37 cellular contexts compared by ENCODE assay signal in the genomic region with DNA sequence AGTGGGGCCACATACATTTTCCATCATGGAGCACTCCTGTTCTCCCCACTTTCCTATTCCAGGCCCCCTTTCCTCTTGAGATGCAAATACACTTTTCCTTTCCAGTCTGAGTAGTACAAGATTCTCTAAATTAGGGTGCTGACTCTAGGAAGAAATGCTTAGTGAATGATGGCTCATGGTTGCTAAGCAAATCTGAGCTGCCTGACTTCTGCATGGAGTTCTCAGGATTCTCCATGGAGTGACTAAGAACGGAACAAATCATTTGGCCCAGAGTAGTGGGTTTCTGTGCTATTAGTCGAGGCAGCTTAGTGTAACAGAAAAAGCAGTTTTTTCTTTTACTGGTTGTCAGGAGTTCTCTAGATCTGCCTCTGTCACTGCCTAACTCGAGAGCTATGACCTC.
"Had no signal": no experiment of that assay in that cellular context is flagged by ENCODE, and none has a peak within 500 bp of the region (broad histone marks: within the 10 kb centered on the region; RNA-seq: fewer than 3 reads in every experiment).

No MANE protein-coding gene starts in this region.

- H3K4me1 ChIP-seq: adrenal gland, foreskin keratinocyte, gastrocnemius medialis, heart left ventricle had no signal

- H3K27me3 ChIP-seq: adrenal gland, brain microvascular endothelial cell, foreskin keratinocyte, gastrocnemius medialis had no signal

- H3K4me3 ChIP-seq: adrenal gland, coronary artery, dorsolateral prefrontal cortex, gastrocnemius medialis, heart left ventricle had no signal

- ATAC-seq: activated CD4-positive, CD25-positive, alpha-beta regulatory T cell treated with anti-CD3 and anti-CD28 coated beads, Interleukin-2, amount 50 U/mL, for 24 hours; activated CD8-positive, alpha-beta memory T cell treated with anti-CD3 and anti-CD28 coated beads, Interleukin-2, amount 10 ng/mL, durations not matched to agents 7 days and 5 days; activated CD8-positive, alpha-beta T cell treated with anti-CD3 and anti-CD28 coated beads for 36 hours; activated naive CD8-positive, alpha-beta T cell treated with anti-CD3 and anti-CD28 coated beads, Interleukin-2, amount 50 U/mL, for 24 hours; esophagus mucosa; foreskin keratinocyte; gastrocnemius medialis; heart left ventricle; T-helper 17 cell had no signal

- H3K27ac ChIP-seq: adrenal gland, brain microvascular endothelial cell, coronary artery, foreskin keratinocyte, gastrocnemius medialis, heart left ventricle, WERI-Rb-1 had no signal

- H3K36me3 Mint-ChIP-seq: activated CD8-positive, alpha-beta memory T cell treated with anti-CD3 and anti-CD28 coated beads, Interleukin-2, amount 10 ng/mL, durations not matched to agents 7 days and 5 days; activated naive CD4-positive, alpha-beta T cell treated with anti-CD3 and anti-CD28 coated beads, Interleukin-2, amount 50 U/mL, for 24 hours; activated naive CD8-positive, alpha-beta T cell treated with anti-CD3 and anti-CD28 coated beads for 36 hours had no signal

- H3K4me1 Mint-ChIP-seq: activated B cell treated with CpG ODN at 0.5 μM for 24 hours; activated CD8-positive, alpha-beta memory T cell treated with anti-CD3 and anti-CD28 coated beads, Interleukin-2, amount 10 ng/mL, durations not matched to agents 7 days and 5 days; activated naive CD4-positive, alpha-beta T cell treated with anti-CD3 and anti-CD28 coated beads, Interleukin-2, amount 50 U/mL, for 24 hours; activated naive CD8-positive, alpha-beta T cell treated with anti-CD3 and anti-CD28 coated beads for 36 hours; activated naive CD8-positive, alpha-beta T cell treated with anti-CD3 and anti-CD28 coated beads, Interleukin-2, amount 50 U/mL, for 24 hours; central memory CD8-positive, alpha-beta T cell; endodermal cell; T-helper 17 cell had no signal

- H3K36me3 ChIP-seq: adrenal gland, brain microvascular endothelial cell, gastrocnemius medialis, heart left ventricle, WERI-Rb-1 had no signal

- DNase-seq: activated B cell treated with CpG ODN at 0.5 μM for 24 hours; activated CD4-positive, alpha-beta T cell treated with anti-CD3 and anti-CD28 coated beads for 48 hours; activated CD4-positive, alpha-beta T cell treated with anti-CD3 and anti-CD28 coated beads, Interleukin-2, amount 50 U/mL, for 1 hour; activated CD4-positive, alpha-beta T cell treated with anti-CD3 and anti-CD28 coated beads, Interleukin-2, amount 50 U/mL, for 48 hours; activated CD8-positive, alpha-beta memory T cell treated with anti-CD3 and anti-CD28 coated beads, Interleukin-2, amount 10 ng/mL, durations not matched to agents 7 days and 5 days; activated CD8-positive, alpha-beta memory T cell treated with anti-CD3 and anti-CD28 coated beads, Interleukin-2, amount 50 U/mL, for 4 hours; activated CD8-positive, alpha-beta T cell treated with anti-CD3 and anti-CD28 coated beads for 36 hours; activated effector memory CD4-positive, alpha-beta T cell treated with anti-CD3 and anti-CD28 coated beads, Interleukin-2, amount 50 U/mL, for 16 hours; activated naive CD4-positive, alpha-beta T cell treated with anti-CD3 and anti-CD28 coated beads for 36 hours; activated naive CD8-positive, alpha-beta T cell treated with anti-CD3 and anti-CD28 coated beads for 36 hours; activated naive CD8-positive, alpha-beta T cell treated with anti-CD3 and anti-CD28 coated beads, Interleukin-2, amount 50 U/mL, for 24 hours; activated T-cell treated with anti-CD3 and anti-CD28 coated beads, Interleukin-2, amount 50 U/mL, for 1 hour; activated T-cell treated with anti-CD3 and anti-CD28 coated beads, Interleukin-2, amount 50 U/mL, for 48 hours; adrenal gland; amygdala; aorta; brain microvascular endothelial cell; dorsolateral prefrontal cortex; effector memory CD4-positive, alpha-beta T cell; foreskin keratinocyte; gastrocnemius medialis; glutamatergic neuron; heart left ventricle; T-helper 1 cell; T-helper 17 cell; T1000; WERI-Rb-1 had no signal

- H3K4me3 Mint-ChIP-seq: activated B cell treated with CpG ODN at 0.5 μM for 24 hours; activated CD8-positive, alpha-beta memory T cell treated with anti-CD3 and anti-CD28 coated beads, Interleukin-2, amount 10 ng/mL, durations not matched to agents 7 days and 5 days; activated CD8-positive, alpha-beta T cell treated with anti-CD3 and anti-CD28 coated beads for 36 hours; activated naive CD4-positive, alpha-beta T cell treated with anti-CD3 and anti-CD28 coated beads for 36 hours; activated naive CD4-positive, alpha-beta T cell treated with anti-CD3 and anti-CD28 coated beads, Interleukin-2, amount 50 U/mL, for 24 hours; activated naive CD8-positive, alpha-beta T cell treated with anti-CD3 and anti-CD28 coated beads for 36 hours; activated naive CD8-positive, alpha-beta T cell treated with anti-CD3 and anti-CD28 coated beads, Interleukin-2, amount 50 U/mL, for 24 hours; activated T-helper 1 cell treated with anti-CD3 and anti-CD28 coated beads, Interleukin-12 subunit alpha, Interleukin-12 subunit beta, Interleukin-2, Interleukin-4 antibody, amounts not matched to agents 30 ng/mL and 10 ng/mL and 1 ng/mL, durations not matched to agents 14 hours and 24 hours and 36 hours; central memory CD8-positive, alpha-beta T cell; dendritic cell treated with granulocyte-macrophage colony-stimulating factor and Interleukin-4, amounts not matched to agents 40 ng/mL and 50 ng/mL, for 4 days; endodermal cell; T-helper 17 cell; T-helper 2 cell treated with Interferon-gamma antibody and Interleukin-4, amounts not matched to agents 5 μg/mL and 100 μg/mL, for 36 hours had no signal

- H3K27ac Mint-ChIP-seq: activated B cell treated with CpG ODN at 0.5 μM for 24 hours; activated CD8-positive, alpha-beta memory T cell treated with anti-CD3 and anti-CD28 coated beads, Interleukin-2, amount 10 ng/mL, durations not matched to agents 7 days and 5 days; activated CD8-positive, alpha-beta T cell treated with anti-CD3 and anti-CD28 coated beads for 36 hours; activated naive CD4-positive, alpha-beta T cell treated with anti-CD3 and anti-CD28 coated beads for 36 hours; activated naive CD4-positive, alpha-beta T cell treated with anti-CD3 and anti-CD28 coated beads, Interleukin-2, amount 50 U/mL, for 24 hours; activated naive CD8-positive, alpha-beta T cell treated with anti-CD3 and anti-CD28 coated beads for 36 hours; activated naive CD8-positive, alpha-beta T cell treated with anti-CD3 and anti-CD28 coated beads, Interleukin-2, amount 50 U/mL, for 24 hours; activated T-helper 1 cell treated with anti-CD3 and anti-CD28 coated beads, Interleukin-12 subunit alpha, Interleukin-12 subunit beta, Interleukin-2, Interleukin-4 antibody, amounts not matched to agents 30 ng/mL and 10 ng/mL and 1 ng/mL, durations not matched to agents 14 hours and 24 hours and 36 hours; activated T-helper 2 cell treated with anti-CD3 and anti-CD28 coated beads, Interferon-gamma antibody, Interleukin-2, Interleukin-4, amounts not matched to agents 10 μg/mL and 5 μg/mL and 100 μg/mL, durations not matched to agents 14 hours and 24 hours and 36 hours; dendritic cell treated with granulocyte-macrophage colony-stimulating factor and Interleukin-4, amounts not matched to agents 40 ng/mL and 50 ng/mL, for 4 days; endodermal cell; T-helper 17 cell; T-helper 2 cell treated with Interferon-gamma antibody and Interleukin-4, amounts not matched to agents 5 μg/mL and 100 μg/mL, for 36 hours had no signal

- H3K27me3 Mint-ChIP-seq: activated CD8-positive, alpha-beta memory T cell treated with anti-CD3 and anti-CD28 coated beads, Interleukin-2, amount 10 ng/mL, durations not matched to agents 7 days and 5 days had no signal

- H3K9me3 ChIP-seq: adrenal gland, gastrocnemius medialis, heart left ventricle had no signal

- H3K9me3 Mint-ChIP-seq: activated B cell treated with CpG ODN at 0.5 μM for 24 hours; activated CD8-positive, alpha-beta T cell treated with anti-CD3 and anti-CD28 coated beads for 36 hours; activated naive CD4-positive, alpha-beta T cell treated with anti-CD3 and anti-CD28 coated beads for 36 hours; activated naive CD4-positive, alpha-beta T cell treated with anti-CD3 and anti-CD28 coated beads, Interleukin-2, amount 50 U/mL, for 24 hours; activated naive CD8-positive, alpha-beta T cell treated with anti-CD3 and anti-CD28 coated beads for 36 hours; activated T-helper 1 cell treated with anti-CD3 and anti-CD28 coated beads, Interleukin-12 subunit alpha, Interleukin-12 subunit beta, Interleukin-2, Interleukin-4 antibody, amounts not matched to agents 30 ng/mL and 10 ng/mL and 1 ng/mL, durations not matched to agents 14 hours and 24 hours and 36 hours; activated T-helper 2 cell treated with anti-CD3 and anti-CD28 coated beads, Interferon-gamma antibody, Interleukin-2, Interleukin-4, amounts not matched to agents 10 μg/mL and 5 μg/mL and 100 μg/mL, durations not matched to agents 14 hours and 24 hours and 36 hours; dendritic cell treated with granulocyte-macrophage colony-stimulating factor and Interleukin-4, amounts not matched to agents 40 ng/mL and 50 ng/mL, for 4 days; endodermal cell; T-helper 2 cell treated with Interferon-gamma antibody and Interleukin-4, amounts not matched to agents 5 μg/mL and 100 μg/mL, for 36 hours had no signal
